In genomic region chr14:91128699-91129098, GRCh38 we compare ENCODE assay signal across 17 cellular contexts. TPM values are rescaled to one million over a fixed set of nuclear protein-coding genes. Genes with fewer than 3 reads are reported as not detected.
DNase-seq lines count a peak whose midpoint lies in the region; ATAC-seq and TF ChIP-seq lines count a peak whose summit lies in the region.
"Had no signal": no experiment of that assay in that cellular context is flagged by ENCODE, and none has a peak within 500 bp of the region (broad histone marks: within the 10 kb centered on the region; RNA-seq: fewer than 3 reads in every experiment).

No MANE protein-coding gene starts in this region.

- intact Hi-C loops in natural killer cell (cut with micrococcal nuclease), result no loop called here
- intact Hi-C loops in esophagus muscularis mucosa (cut with DNase I), result no loop called here

- peaks cover 18 to 52% of the 10 kb centered on the region in 2 donors for H3K4me1 Mint-ChIP-seq in natural killer cell
- peaks cover 17 to 26% of the 10 kb centered on the region in 2 donors for H3K4me1 Mint-ChIP-seq in natural killer cell treated with Interleukin-12 subunit alpha and Interleukin-12 subunit beta and Interleukin-15 and Interleukin-18, amount 100 ng/mL, for 72 hours (ENCODE audit: low read depth in 2 of 2)
- peaks cover 29% of the 10 kb centered on the region for H3K4me1 Mint-ChIP-seq in stimulated activated memory B cell treated with anti-CD40 and anti-IgM and Interleukin-4, amounts not matched to agents 10 μg/mL and 1 μg/mL and 100 μg/mL, for 72 hours

- H3K27me3 Mint-ChIP-seq in natural killer cell (ENCODE audit: low read depth in 2 of 2), result no peaks in the 10 kb centered on the region
- H3K27me3 Mint-ChIP-seq in natural killer cell treated with Interleukin-12 subunit alpha and Interleukin-12 subunit beta and Interleukin-15 and Interleukin-18, amount 100 ng/mL, for 72 hours, result no peaks in the 10 kb centered on the region
- H3K27me3 Mint-ChIP-seq in stimulated activated memory B cell treated with anti-CD40 and anti-IgM and Interleukin-4, amounts not matched to agents 10 μg/mL and 1 μg/mL and 100 μg/mL, for 72 hours, result no peaks in the 10 kb centered on the region
- H3K27me3 Mint-ChIP-seq: central memory CD8-positive, alpha-beta T cell had no signal

- H3K27me3 ChIP-seq in esophagus muscularis mucosa, result no peaks in the 10 kb centered on the region
- H3K27me3 ChIP-seq in H7 (ENCODE audit: control insufficient read depth, insufficient read depth, low read length), result no peaks in the 10 kb centered on the region
- H3K27me3 ChIP-seq: heart right ventricle, sigmoid colon, stomach, upper lobe of left lung had no signal

- H3K27ac ChIP-seq in VCaP (peak overlapping the region; percentile 66; the same call in 1 of the 2 replicates), esophagus muscularis mucosa (replicated peaks in 1 of 4) (peak overlapping the region; percentile 52 to 98 (median 75))

- H3K4me1 ChIP-seq in esophagus muscularis mucosa, result peaks cover 40 to 54% (median 41%) of the 10 kb centered on the region in 4 donors

- no peak for ATAC-seq in natural killer cell
- ATAC-seq in natural killer cell treated with Interleukin-12 subunit alpha and Interleukin-12 subunit beta and Interleukin-15 and Interleukin-18, amount 100 ng/mL, for 72 hours, result no peak
- no peak for ATAC-seq in stimulated activated memory B cell treated with anti-CD40 and anti-IgM and Interleukin-4, amounts not matched to agents 10 μg/mL and 1 μg/mL and 100 μg/mL, for 72 hours
- ATAC-seq in GM19328 (IDR thresholded peaks at IDR 0.05; ENCODE audit: unreplicated experiment), result no peak
- ATAC-seq: heart right ventricle had no signal

- no peak for DNase-seq in natural killer cell
- no peak for DNase-seq in natural killer cell treated with Interleukin-12 subunit alpha and Interleukin-12 subunit beta and Interleukin-15 and Interleukin-18, amount 100 ng/mL, for 72 hours (ENCODE audit: low spot score)
- DNase-seq in esophagus muscularis mucosa (ENCODE audit: extremely low spot score), result no peak
- no peak for DNase-seq in SK-N-DZ (ENCODE audit: low spot score)
- DNase-seq in H7, result no peak
- DNase-seq: amygdala, DND-41, heart right ventricle, NCI-H2081, NCI-H446 treated with DMSO at 0.1 percent for 48 hours, sigmoid colon, stomach, upper lobe of left lung had no signal

- WGBS in esophagus muscularis mucosa, result 80% methylated on average over 4 of the region's 4 CpGs

- no peaks in the 10 kb centered on the region for H3K36me3 Mint-ChIP-seq in natural killer cell
- no peaks in the 10 kb centered on the region for H3K36me3 Mint-ChIP-seq in natural killer cell treated with Interleukin-12 subunit alpha and Interleukin-12 subunit beta and Interleukin-15 and Interleukin-18, amount 100 ng/mL, for 72 hours
- H3K36me3 Mint-ChIP-seq in stimulated activated memory B cell treated with anti-CD40 and anti-IgM and Interleukin-4, amounts not matched to agents 10 μg/mL and 1 μg/mL and 100 μg/mL, for 72 hours, result peaks cover 63% of the 10 kb centered on the region

- peak overlapping the region; percentile 23 to 71 for H3K27ac Mint-ChIP-seq in natural killer cell
- peak overlapping the region in 1 of 2 donors; percentile 30 for H3K27ac Mint-ChIP-seq in natural killer cell treated with Interleukin-12 subunit alpha and Interleukin-12 subunit beta and Interleukin-15 and Interleukin-18, amount 100 ng/mL, for 72 hours
- H3K27ac Mint-ChIP-seq in stimulated activated memory B cell treated with anti-CD40 and anti-IgM and Interleukin-4, amounts not matched to agents 10 μg/mL and 1 μg/mL and 100 μg/mL, for 72 hours, result peak overlapping the region; percentile 32

- H3K4me3 ChIP-seq in esophagus muscularis mucosa (no peak overlapping the region), H7 (ENCODE audit: insufficient read depth, low read depth, low read length) (no peak overlapping the region)
- H3K4me3 ChIP-seq: heart right ventricle, sigmoid colon, stomach, upper lobe of left lung had no signal

- H3K9me3 ChIP-seq in esophagus muscularis mucosa, result no peaks in the 10 kb centered on the region
- H3K9me3 ChIP-seq: heart right ventricle, sigmoid colon, stomach, upper lobe of left lung had no signal

- H3K9me3 Mint-ChIP-seq in natural killer cell, result no peaks in the 10 kb centered on the region
- H3K9me3 Mint-ChIP-seq in natural killer cell treated with Interleukin-12 subunit alpha and Interleukin-12 subunit beta and Interleukin-15 and Interleukin-18, amount 100 ng/mL, for 72 hours, result no peaks in the 10 kb centered on the region
- no peaks in the 10 kb centered on the region for H3K9me3 Mint-ChIP-seq in stimulated activated memory B cell treated with anti-CD40 and anti-IgM and Interleukin-4, amounts not matched to agents 10 μg/mL and 1 μg/mL and 100 μg/mL, for 72 hours
- H3K9me3 Mint-ChIP-seq: central memory CD8-positive, alpha-beta T cell had no signal

- no peak overlapping the region for H3K4me3 Mint-ChIP-seq in natural killer cell
- no peak overlapping the region for H3K4me3 Mint-ChIP-seq in natural killer cell treated with Interleukin-12 subunit alpha and Interleukin-12 subunit beta and Interleukin-15 and Interleukin-18, amount 100 ng/mL, for 72 hours
- H3K4me3 Mint-ChIP-seq in stimulated activated memory B cell treated with anti-CD40 and anti-IgM and Interleukin-4, amounts not matched to agents 10 μg/mL and 1 μg/mL and 100 μg/mL, for 72 hours, result no peak overlapping the region
- H3K4me3 Mint-ChIP-seq: central memory CD8-positive, alpha-beta T cell had no signal

- H3K36me3 ChIP-seq in esophagus muscularis mucosa (peaks cover 5 to 52% (median 29%) of the 10 kb centered on the region in 4 donors), H7 (replicated peaks; ENCODE audit: control insufficient read depth, insufficient read depth, low read length) (no peaks in the 10 kb centered on the region; the same call in 1 of the 2 replicates)

- TF ChIP-seq EP300 in esophagus muscularis mucosa (IDR thresholded peaks at IDR 0.05), result no peak

- no peak for TF ChIP-seq POLR2A in esophagus muscularis mucosa (IDR thresholded peaks at IDR 0.05; ENCODE audit: low read depth)

- no peak for TF ChIP-seq CTCF in natural killer cell (IDR thresholded peaks at IDR 0.05)
- TF ChIP-seq CTCF in VCaP (conservative IDR thresholded peaks at IDR 0.05), result no peak
- no peak for TF ChIP-seq CTCF in esophagus muscularis mucosa (IDR thresholded peaks at IDR 0.05)

RNA-seq across cellular contexts. Expression of gene DGLUCY, which starts 14.8 kb away (rescaled TPM):
- 100 to 1,000 TPM; 108 to 142 (median 110) TPM for total RNA-seq in natural killer cell
- 10 to 100 TPM; 28.4 to 78.3 TPM for total RNA-seq in natural killer cell treated with Interleukin-12 subunit alpha and Interleukin-12 subunit beta and Interleukin-15 and Interleukin-18, amount 100 ng/mL, for 72 hours
- 10 to 100 TPM; 47.2 to 88.2 (median 66.5) TPM for total RNA-seq in esophagus muscularis mucosa
- polyA plus RNA-seq in SK-N-DZ (2014; cell fraction: cytosol; rRNA removed), result 24.8 and 37.3 TPM in 2 replicates
- polyA plus RNA-seq in SK-N-DZ (2014; cell fraction: nucleus; rRNA removed), result 46.1 and 55.7 TPM in 2 replicates
- total RNA-seq in H7 (2014; rRNA removed; shearing (Covaris generic)), result 20.3 and 28.0 TPM in 2 replicates
